Comparison of ENCODE assay signal across 9 cellular contexts in the genomic region with DNA sequence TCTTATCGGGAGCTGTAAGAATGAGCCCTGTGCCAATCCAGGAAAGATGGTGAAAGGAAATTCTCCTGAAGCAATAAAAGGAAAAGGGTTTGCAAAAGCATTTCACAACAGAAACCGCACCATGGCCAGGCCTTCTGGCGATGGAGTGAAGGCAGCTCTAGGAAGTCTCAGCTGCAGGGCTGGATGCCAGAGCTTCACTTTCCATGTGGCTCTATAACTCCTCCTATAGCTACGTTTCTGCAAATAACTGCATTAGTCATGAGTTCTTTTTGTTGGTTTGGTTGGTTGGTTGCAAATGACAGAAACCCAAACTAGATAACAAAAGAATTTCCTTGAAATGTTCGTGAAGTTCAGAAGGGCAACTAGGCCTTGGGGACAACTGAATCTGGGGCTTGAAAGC.
A peak's percentile ranks its signal among the peaks of the same experiment; 100 is the strongest.
DNase-seq lines count a peak whose midpoint lies in the region; ATAC-seq and TF ChIP-seq lines count a peak whose summit lies in the region.
"Had no signal": no experiment of that assay in that cellular context is flagged by ENCODE, and none has a peak within 500 bp of the region (broad histone marks: within the 10 kb centered on the region; RNA-seq: fewer than 3 reads in every experiment).

No MANE protein-coding gene starts in this region.

- H3K4me3 ChIP-seq in NB4 (ENCODE audit: low read depth, low read length), result no peak overlapping the region
- H3K4me3 ChIP-seq in astrocyte of the spinal cord (ENCODE audit: low read depth, low read length), result no peak overlapping the region

- ATAC-seq in GM21619 (IDR thresholded peaks at IDR 0.05; ENCODE audit: unreplicated experiment) (no peak), GM21423 (IDR thresholded peaks at IDR 0.05; ENCODE audit: unreplicated experiment) (no peak)

- TF ChIP-seq CTCF in NB4 (IDR thresholded peaks at IDR 0.05; ENCODE audit: low read depth, low read length) (no peak), astrocyte of the spinal cord (IDR thresholded peaks at IDR 0.05; ENCODE audit: low read depth, low read length) (no peak)

- DNase-seq in EL (peak; percentile 57), NB4 (ENCODE audit: low read depth) (peak; percentile 88), astrocyte of the spinal cord (ENCODE audit: low read depth, low spot score) (peak; percentile 46), myocyte (ENCODE audit: low read depth) (peak; percentile 17), UCSD-AML1 (lab: John Stamatoyannopoulos, UW; ENCODE audit: unreplicated experiment) (no peak), COLO829 (ENCODE audit: low spot score) (no peak)
- DNase-seq: GDM1 had no signal

- in situ Hi-C loops in astrocyte of the spinal cord (cut with HindIII; ENCODE audit: low sequenced_read_pairs), result no loop called here

- TF ChIP-seq POLR2A in NB4 (IDR thresholded peaks at IDR 0.05; ENCODE audit: extremely low read depth, insufficient read length), result no peak

Comparison
In these comparisons a context has a peak if more than half of its experiments do, and no peak if none do; other contexts are left out.
1. DNase-seq: peak in EL (single experiment), NB4 (single experiment), astrocyte of the spinal cord (single experiment) and myocyte (single experiment); none in UCSD-AML1 (single experiment) and COLO829 (single experiment).